In the genomic region with DNA sequence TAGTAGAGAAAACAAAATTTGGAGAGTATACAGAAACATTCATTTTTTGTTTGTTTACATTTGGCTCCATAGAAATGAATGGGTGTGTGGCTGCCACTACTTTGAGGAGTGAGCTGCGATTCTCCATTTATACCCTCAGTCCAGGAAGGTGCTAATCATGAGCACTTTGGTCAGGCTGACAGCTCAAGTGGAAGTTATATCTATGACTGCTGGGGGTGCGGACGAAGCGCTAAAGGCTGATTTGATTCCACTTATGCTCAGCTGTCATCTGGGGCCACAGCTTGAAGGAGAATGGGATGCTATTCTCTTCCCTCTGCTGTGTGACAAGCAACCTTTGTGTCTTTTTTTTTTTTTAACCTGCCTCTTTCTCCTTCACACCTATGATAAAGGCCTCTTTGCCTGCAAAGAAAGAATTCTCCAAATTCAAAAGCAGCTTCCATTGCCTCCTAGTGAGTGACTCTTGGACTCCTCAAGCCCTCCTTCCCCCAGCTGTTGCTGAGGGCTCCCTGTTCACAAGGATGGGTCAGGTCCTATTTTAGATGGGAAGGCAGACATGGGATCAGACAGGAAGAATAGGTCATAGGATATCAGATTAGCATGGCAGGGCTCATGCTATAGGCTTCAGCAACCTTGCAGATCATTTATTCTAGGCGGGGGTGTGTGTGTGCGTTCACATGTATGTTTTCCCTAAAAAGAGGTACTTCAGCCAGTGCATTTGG, we compare ENCODE assay signal across 16 cellular contexts.
DNase-seq lines count a peak whose midpoint lies in the region; ATAC-seq and TF ChIP-seq lines count a peak whose summit lies in the region.
"Had no signal": no experiment of that assay in that cellular context is flagged by ENCODE, and none has a peak within 500 bp of the region (broad histone marks: within the 10 kb centered on the region; RNA-seq: fewer than 3 reads in every experiment).

No MANE protein-coding gene starts in this region.

- H3K36me3 Mint-ChIP-seq in stimulated activated naive B cell treated with anti-CD40 and anti-IgM and Interleukin-4, amounts not matched to agents 10 μg/mL and 1 μg/mL and 100 μg/mL, for 72 hours: peaks cover 53 to 61% of the 10 kb centered on the region in 2 donors

- intact Hi-C loops in right cardiac atrium (cut with DNase I): no loop called here

- WGBS in right cardiac atrium: 63% methylated on average over 6 of the region's 6 CpGs
- 96% methylated on average over 6 of the region's 6 CpGs for WGBS in SK-N-SH (ENCODE audit: low lambda C conversion rate)

- no peaks in the 10 kb centered on the region for H3K27me3 Mint-ChIP-seq in stimulated activated naive B cell treated with anti-CD40 and anti-IgM and Interleukin-4, amounts not matched to agents 10 μg/mL and 1 μg/mL and 100 μg/mL, for 72 hours

- peaks cover 0 to 5% of the 10 kb centered on the region in 2 donors for H3K9me3 Mint-ChIP-seq in stimulated activated naive B cell treated with anti-CD40 and anti-IgM and Interleukin-4, amounts not matched to agents 10 μg/mL and 1 μg/mL and 100 μg/mL, for 72 hours

- H3K27me3 ChIP-seq in right cardiac atrium (ENCODE audit: control insufficient read depth, insufficient read depth) (no peaks in the 10 kb centered on the region), SK-N-SH (ENCODE audit: insufficient read depth) (no peaks in the 10 kb centered on the region)

- H3K4me3 ChIP-seq in right cardiac atrium (ENCODE audit: low read length) (no peak overlapping the region), SK-N-SH (ENCODE audit: low read depth in 2 of 2, low read length in 1 of 2) (no peak overlapping the region)
- H3K4me3 ChIP-seq: A549 had no signal

- no peak for TF ChIP-seq CTCF in SK-N-SH (IDR thresholded peaks at IDR 0.05)

- no peak overlapping the region for H3K4me2 ChIP-seq in SK-N-SH
- H3K4me2 ChIP-seq: A549 had no signal

- H3K4me3 Mint-ChIP-seq in stimulated activated naive B cell treated with anti-CD40 and anti-IgM and Interleukin-4, amounts not matched to agents 10 μg/mL and 1 μg/mL and 100 μg/mL, for 72 hours: no peak overlapping the region

- H3K27ac Mint-ChIP-seq in stimulated activated naive B cell treated with anti-CD40 and anti-IgM and Interleukin-4, amounts not matched to agents 10 μg/mL and 1 μg/mL and 100 μg/mL, for 72 hours: peak overlapping the region; percentile 3

- CTCF ChIA-PET in SK-N-SH (lab: Yijun Ruan, JAX): interaction anchor here (1.2 kb wide), 1 partner anchor 502 kb away, joined by 3 read pairs; no protein-coding TSS in a partner anchor

- H3F3A ChIP-seq in SK-N-SH (replicated peaks; ENCODE audit: insufficient read depth): no peaks in the 10 kb centered on the region

- no peaks in the 10 kb centered on the region for H3K79me2 ChIP-seq in SK-N-SH (ENCODE audit: insufficient read depth)

- no peak for TF ChIP-seq EP300 in SK-N-SH (IDR thresholded peaks at IDR 0.05; ENCODE audit: borderline replicate concordance in 1 of 2, low read depth in 1 of 2, low read length in 1 of 2)

- no peaks in the 10 kb centered on the region for H4K20me1 ChIP-seq in SK-N-SH (ENCODE audit: insufficient read depth)

- no peaks in the 10 kb centered on the region for H3K9me3 ChIP-seq in right cardiac atrium (ENCODE audit: control insufficient read depth, low read length)
- H3K9me3 ChIP-seq in SK-N-SH: no peaks in the 10 kb centered on the region; the same call in 1 of the 2 replicates
- H3K9me3 ChIP-seq: A549 had no signal

- peaks cover 41 to 84% of the 10 kb centered on the region in 2 donors for H3K4me1 Mint-ChIP-seq in stimulated activated naive B cell treated with anti-CD40 and anti-IgM and Interleukin-4, amounts not matched to agents 10 μg/mL and 1 μg/mL and 100 μg/mL, for 72 hours

- POLR2A ChIA-PET in SK-N-SH (lab: Yijun Ruan, JAX): no interaction called here

- TF ChIP-seq RAD21 in SK-N-SH (IDR thresholded peaks at IDR 0.05; ENCODE audit: low read length): no peak

- H3K27ac ChIP-seq in right cardiac atrium (ENCODE audit: low read length): no peak overlapping the region
- no peak overlapping the region for H3K27ac ChIP-seq in SK-N-SH (ENCODE audit: low read depth in 2 of 2, low read length in 1 of 2)
- H3K27ac ChIP-seq: A549, C4-2B had no signal

- no peak overlapping the region for H3K9ac ChIP-seq in SK-N-SH

- DNase-seq in NCI-H446 treated with DMSO at 0.1 percent for 48 hours (lab: John Stamatoyannopoulos, UW): peak; percentile 10
- DNase-seq in NCI-H446 (lab: John Stamatoyannopoulos, UW): no peak
- DNase-seq in NCI-H69 (lab: John Stamatoyannopoulos, UW): peak; percentile 32
- peak; percentile 27 to 46 (median 46) for DNase-seq in right cardiac atrium
- DNase-seq in stimulated activated naive B cell treated with anti-CD40 and anti-IgM and Interleukin-4, amounts not matched to agents 10 μg/mL and 1 μg/mL and 100 μg/mL, for 72 hours: no peak
- DNase-seq in foreskin melanocyte: no peak
- no peak for DNase-seq in SK-N-SH
- DNase-seq: COR-L47; DMS53; KG1; NCI-H2029; NCI-H510A treated with DMSO at 0.1 percent for 48 hours; NK-92 treated with Interleukin-12 subunit alpha and Interleukin-12 subunit beta, amount 100 ng/mL, for 24 hours; OCI-M1 had no signal

- H3K9me2 ChIP-seq in SK-N-SH: no peaks in the 10 kb centered on the region

- ATAC-seq in right cardiac atrium: peak; percentile 88 to 93
- ATAC-seq in stimulated activated naive B cell treated with anti-CD40 and anti-IgM and Interleukin-4, amounts not matched to agents 10 μg/mL and 1 μg/mL and 100 μg/mL, for 72 hours (replicated peaks): no peak
- ATAC-seq: A549 had no signal

- H2AFZ ChIP-seq in SK-N-SH (ENCODE audit: low read depth): no peak overlapping the region

- H3K4me1 ChIP-seq in right cardiac atrium (ENCODE audit: control insufficient read depth, insufficient read depth, low read length) (no peaks in the 10 kb centered on the region), SK-N-SH (ENCODE audit: control insufficient read depth in 1 of 2, insufficient read depth in 2 of 2, low read depth in 1 of 2, low read length in 1 of 2) (peaks cover 0 to 6% of the 10 kb centered on the region in 2 experiments; a peak in 2 of 4 replicates)
- H3K4me1 ChIP-seq: A549 had no signal

- no peaks in the 10 kb centered on the region for H3K36me3 ChIP-seq in SK-N-SH (replicated peaks in 1 of 2; ENCODE audit: control insufficient read depth in 1 of 2, insufficient read depth in 2 of 2, low read length in 1 of 2)

TF ChIP-seq in SK-N-SH, 30 proteins besides CTCF, POLR2A, EP300 and RAD21:
- TF ChIP-seq RXRA (IDR thresholded peaks at IDR 0.05; ENCODE audit: borderline replicate concordance, low read depth) (no peak), SIN3A (IDR thresholded peaks at IDR 0.05; ENCODE audit: borderline replicate concordance, low read depth, low read length) (no peak), JUND (IDR thresholded peaks at IDR 0.05) (no peak), RFX5 (IDR thresholded peaks at IDR 0.05; ENCODE audit: low read length) (no peak), NFIC (IDR thresholded peaks at IDR 0.05; ENCODE audit: borderline replicate concordance) (no peak), FOXM1 (IDR thresholded peaks at IDR 0.05; ENCODE audit: low read depth) (no peak), EZH2phosphoT487 (IDR thresholded peaks at IDR 0.05; ENCODE audit: borderline replicate concordance, low read depth) (no peak), CHD2 (IDR thresholded peaks at IDR 0.05; ENCODE audit: low read length, partially characterized antibody) (no peak)
TF ChIP-seq in SK-N-SH: peak in this region for 0.

Comparison
In these comparisons a context has a peak if more than half of its experiments do, and no peak if none do; other contexts are left out.
1. DNase-seq: peak in NCI-H446 treated with DMSO at 0.1 percent for 48 hours (single experiment), NCI-H69 (single experiment) and right cardiac atrium (3 of 3); none in NCI-H446 (0 of 2), stimulated activated naive B cell treated with anti-CD40 and anti-IgM and Interleukin-4, amounts not matched to agents 10 μg/mL and 1 μg/mL and 100 μg/mL, for 72 hours (single experiment), foreskin melanocyte (single experiment) and SK-N-SH (single experiment).
2. ATAC-seq: peak in right cardiac atrium (2 of 2); none in stimulated activated naive B cell treated with anti-CD40 and anti-IgM and Interleukin-4, amounts not matched to agents 10 μg/mL and 1 μg/mL and 100 μg/mL, for 72 hours (0 of 2).